In the genomic region with DNA sequence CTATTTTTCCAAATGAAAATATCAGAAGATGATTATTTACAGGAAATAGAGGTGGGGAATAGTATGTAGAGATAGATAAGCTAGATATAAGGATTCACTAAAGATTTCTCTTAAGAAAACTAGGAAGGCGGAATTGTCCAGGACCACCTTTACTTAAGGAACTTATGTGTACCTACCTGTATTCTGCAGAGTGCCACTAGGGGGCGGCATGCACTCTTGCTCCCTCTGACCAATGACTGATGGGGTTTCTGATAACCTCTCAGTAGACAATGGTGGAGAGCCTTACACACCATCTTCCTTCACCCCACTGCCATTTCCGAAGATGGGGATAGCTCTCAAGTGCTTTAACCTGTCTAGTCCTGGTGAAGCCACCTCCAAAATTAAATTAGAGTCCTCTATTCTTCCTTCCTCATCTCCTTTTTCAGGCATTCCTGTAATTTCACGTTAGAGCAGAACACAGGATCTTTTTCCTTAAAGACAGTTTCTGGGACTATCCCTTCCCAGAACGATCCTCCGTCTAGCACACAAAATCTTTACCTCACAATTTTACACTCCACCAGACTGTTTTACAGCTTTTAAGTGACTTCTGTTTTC, we compare ENCODE assay signal across 8 cellular contexts.
DNase-seq lines count a peak whose midpoint lies in the region; ATAC-seq and TF ChIP-seq lines count a peak whose summit lies in the region.

No MANE protein-coding gene starts in this region.

- no peak overlapping the region for H3K4me3 ChIP-seq in adrenal gland

- WGBS in adrenal gland, 4 donors: 70 to 77% (median 75%) methylated on average over 6 of the region's 6 CpGs

- no peaks in the 10 kb centered on the region for H3K27me3 ChIP-seq in adrenal gland

- intact Hi-C loops in adrenal gland (cut with DNase I): loop anchor here in 1 of 2 donors (5.0 kb wide), 1 partner anchor 1836 kb away; no protein-coding TSS in a partner anchor

- peak; percentile 88 for ATAC-seq in GM18502 (IDR thresholded peaks at IDR 0.05; ENCODE audit: poor library complexity, unreplicated experiment)
- ATAC-seq in HG02763 (IDR thresholded peaks at IDR 0.05; ENCODE audit: unreplicated experiment): peak; percentile 89

- TF ChIP-seq CTCF in adrenal gland (IDR thresholded peaks at IDR 0.05): peak; percentile 25 to 54 (median 41)

- H3K36me3 ChIP-seq in adrenal gland (replicated peaks in 1 of 2): no peaks in the 10 kb centered on the region

- peak; percentile 18 to 27 for DNase-seq in AML-193 (lab: John Stamatoyannopoulos, UW)
- peak; percentile 30 for DNase-seq in NCI-H460 (ENCODE audit: extremely low read depth, low read depth)
- peak in 6 of 7 donors; percentile 24 to 70 (median 42) for DNase-seq in adrenal gland
- DNase-seq in kidney tubule cell (ENCODE audit: low spot score): peak; percentile 53
- DNase-seq in superior temporal gyrus (ENCODE audit: extremely low spot score): peak; percentile 40
- no peak for DNase-seq in NCI-H446 treated with DMSO at 0.1 percent for 48 hours (lab: John Stamatoyannopoulos, UW)

- H3K27ac ChIP-seq in adrenal gland: no peak overlapping the region

- H3K9me3 ChIP-seq in adrenal gland (replicated peaks in 1 of 3): no peaks in the 10 kb centered on the region

- TF ChIP-seq POLR2A in adrenal gland (IDR thresholded peaks at IDR 0.05): no peak

- H3K4me1 ChIP-seq in adrenal gland (replicated peaks in 1 of 2): no peaks in the 10 kb centered on the region
